ENCODE assay signal across 19 cellular contexts in genomic region chr13:98313023-98313937, GRCh38.
DNase-seq lines count a peak whose midpoint lies in the region; ATAC-seq and TF ChIP-seq lines count a peak whose summit lies in the region.
"Had no signal": no experiment of that assay in that cellular context is flagged by ENCODE, and none has a peak within 500 bp of the region (broad histone marks: within the 10 kb centered on the region; RNA-seq: fewer than 3 reads in every experiment).

No MANE protein-coding gene starts in this region.

- no peaks in the 10 kb centered on the region for H3K4me1 Mint-ChIP-seq in stimulated activated effector memory CD8-positive, alpha-beta T cell treated with anti-CD3 and anti-CD28 coated beads, Interleukin-12 subunit alpha, Interleukin-12 subunit beta, amount 100 ng/mL, for 72 hours
- H3K4me1 Mint-ChIP-seq: memory B cell, natural killer cell had no signal

- TF ChIP-seq CTCF in epithelial cell of proximal tubule (conservative IDR thresholded peaks at IDR 0.05; ENCODE audit: low read depth, low read length) = peak; percentile 9

- H3K9ac ChIP-seq in mucosa of stomach (ENCODE audit: low read length) = no peak overlapping the region

- H3K4me1 ChIP-seq in mucosa of stomach (ENCODE audit: control insufficient read depth, insufficient read depth, low read length) = peaks cover 22% of the 10 kb centered on the region
- H3K4me1 ChIP-seq: uterus had no signal

- no peak overlapping the region for H3K4me3 ChIP-seq in epithelial cell of proximal tubule (ENCODE audit: low read depth, low read length)
- peak overlapping the region; percentile 44 for H3K4me3 ChIP-seq in mucosa of stomach (ENCODE audit: low read length)
- H3K4me3 ChIP-seq: uterus had no signal

- peak; percentile 27 for ATAC-seq in stimulated activated effector memory CD8-positive, alpha-beta T cell treated with anti-CD3 and anti-CD28 coated beads, Interleukin-12 subunit alpha, Interleukin-12 subunit beta, amount 100 ng/mL, for 72 hours
- ATAC-seq in HG02973 (IDR thresholded peaks at IDR 0.05; ENCODE audit: unreplicated experiment) (no peak), GM18868 (IDR thresholded peaks at IDR 0.05; ENCODE audit: unreplicated experiment) (no peak)
- ATAC-seq: natural killer cell, PC-3 had no signal

- no peak overlapping the region for H3K27ac Mint-ChIP-seq in stimulated activated effector memory CD8-positive, alpha-beta T cell treated with anti-CD3 and anti-CD28 coated beads, Interleukin-12 subunit alpha, Interleukin-12 subunit beta, amount 100 ng/mL, for 72 hours
- H3K27ac Mint-ChIP-seq: activated CD4-positive, alpha-beta memory T cell treated with anti-CD3 and anti-CD28 coated beads for 36 hours; activated naive CD8-positive, alpha-beta T cell; memory B cell; natural killer cell had no signal

- H3K27me3 ChIP-seq in mucosa of stomach (ENCODE audit: control insufficient read depth, insufficient read depth, low read length) = no peaks in the 10 kb centered on the region
- H3K27me3 ChIP-seq: uterus had no signal

- peak; percentile 89 for DNase-seq in HT-29 (ENCODE audit: low spot score)
- no peak for DNase-seq in epithelial cell of proximal tubule (ENCODE audit: low read depth)
- no peak for DNase-seq in stimulated activated effector memory CD8-positive, alpha-beta T cell treated with anti-CD3 and anti-CD28 coated beads, Interleukin-12 subunit alpha, Interleukin-12 subunit beta, amount 100 ng/mL, for 72 hours (ENCODE audit: low spot score in 2 of 2)
- no peak for DNase-seq in NCI-H1694 (lab: John Stamatoyannopoulos, UW)
- DNase-seq in stimulated activated CD4-positive, alpha-beta T cell treated with anti-CD3 and anti-CD28 coated beads, Interleukin-2, amount 100 ng/mL, for 24 hours = no peak
- DNase-seq: activated CD4-positive, alpha-beta memory T cell treated with anti-CD3 and anti-CD28 coated beads for 36 hours; GDM1; kidney glomerular epithelial cell; natural killer cell; NCI-H1105 treated with DMSO at 0.1 percent for 48 hours; NCI-H446 treated with DMSO at 0.1 percent for 48 hours; PC-3; SW 1271; uterus had no signal

- H3K36me3 ChIP-seq in mucosa of stomach (ENCODE audit: control insufficient read depth, insufficient read depth, low read length) = no peaks in the 10 kb centered on the region
- H3K36me3 ChIP-seq: uterus had no signal

- H3K4me3 Mint-ChIP-seq in stimulated activated effector memory CD8-positive, alpha-beta T cell treated with anti-CD3 and anti-CD28 coated beads, Interleukin-12 subunit alpha, Interleukin-12 subunit beta, amount 100 ng/mL, for 72 hours = no peak overlapping the region
- H3K4me3 Mint-ChIP-seq: activated CD4-positive, alpha-beta memory T cell treated with anti-CD3 and anti-CD28 coated beads for 36 hours; activated naive CD8-positive, alpha-beta T cell; memory B cell; natural killer cell had no signal

- H3K9me3 Mint-ChIP-seq in stimulated activated effector memory CD8-positive, alpha-beta T cell treated with anti-CD3 and anti-CD28 coated beads, Interleukin-12 subunit alpha, Interleukin-12 subunit beta, amount 100 ng/mL, for 72 hours = no peaks in the 10 kb centered on the region
- H3K9me3 Mint-ChIP-seq: activated CD4-positive, alpha-beta memory T cell treated with anti-CD3 and anti-CD28 coated beads for 36 hours; memory B cell; natural killer cell had no signal

- H3K36me3 Mint-ChIP-seq in stimulated activated effector memory CD8-positive, alpha-beta T cell treated with anti-CD3 and anti-CD28 coated beads, Interleukin-12 subunit alpha, Interleukin-12 subunit beta, amount 100 ng/mL, for 72 hours = no peaks in the 10 kb centered on the region
- H3K36me3 Mint-ChIP-seq: activated CD4-positive, alpha-beta memory T cell treated with anti-CD3 and anti-CD28 coated beads for 36 hours; activated naive CD8-positive, alpha-beta T cell; memory B cell; natural killer cell had no signal

- no peaks in the 10 kb centered on the region for H3K9me3 ChIP-seq in mucosa of stomach (ENCODE audit: control insufficient read depth, low read length)
- H3K9me3 ChIP-seq: uterus had no signal
